Comparison of ENCODE assay signal across 8 cellular contexts in genomic region chr19:1081301-1082164, GRCh38. TPM values are rescaled to one million over a fixed set of nuclear protein-coding genes. Genes with fewer than 3 reads are reported as not detected.
DNase-seq lines count a peak whose midpoint lies in the region; ATAC-seq and TF ChIP-seq lines count a peak whose summit lies in the region.
"Had no signal": no experiment of that assay in that cellular context is flagged by ENCODE, and none has a peak within 500 bp of the region (broad histone marks: within the 10 kb centered on the region; RNA-seq: fewer than 3 reads in every experiment).

No MANE protein-coding gene starts in this region.

- H2AFZ ChIP-seq in mammary epithelial cell (ENCODE audit: low read depth, low read length) (no peak overlapping the region), parathyroid adenoma (no peak overlapping the region)

- ATAC-seq in GM18867 (IDR thresholded peaks at IDR 0.05; ENCODE audit: unreplicated experiment): no peak
- no peak for ATAC-seq in GM18502 (IDR thresholded peaks at IDR 0.05; ENCODE audit: poor library complexity, unreplicated experiment)

- H3K4me1 ChIP-seq in mammary epithelial cell (ENCODE audit: insufficient read depth, low read length) (peaks cover 15% of the 10 kb centered on the region), parathyroid adenoma (no peaks in the 10 kb centered on the region)

- TF ChIP-seq CTCF in mammary epithelial cell (conservative IDR thresholded peaks at IDR 0.05 in 1 of 2, IDR thresholded peaks at IDR 0.05 in 1 of 2; ENCODE audit: extremely low read depth in 1 of 2, insufficient read depth in 1 of 2, low read depth in 1 of 2, low read length in 2 of 2) (no peak), parathyroid adenoma (IDR thresholded peaks at IDR 0.05) (no peak)

- intact Hi-C loops in mammary epithelial cell (cut with micrococcal nuclease): loop anchor here (1.0 kb wide), 1 partner anchor 60 kb away; the partner anchor contains the start of genes RNU6-2 and TMEM259

- H3K27ac ChIP-seq in mammary epithelial cell (ENCODE audit: insufficient read depth, low read depth, low read length): no peak overlapping the region
- H3K27ac ChIP-seq in parathyroid adenoma: no peak overlapping the region
- H3K27ac ChIP-seq: WERI-Rb-1 had no signal

- H3K4me3 ChIP-seq in mammary epithelial cell (replicated peaks in 1 of 3; ENCODE audit: insufficient read depth in 1 of 3, low read depth in 2 of 3, low read length in 3 of 3) (peak overlapping the region in 1 of 3 experiments; percentile 25), parathyroid adenoma (ENCODE audit: low read depth, low read length) (peak overlapping the region; percentile 42)

- in situ Hi-C loops in mammary epithelial cell (cut with MboI; ENCODE audit: low sequenced_read_pairs in 2 of 2): no loop called here

- peak overlapping the region; percentile 69 for H3K4me2 ChIP-seq in mammary epithelial cell (ENCODE audit: insufficient read depth, low read depth, low read length)
- H3K4me2 ChIP-seq in parathyroid adenoma (ENCODE audit: low read length): peak overlapping the region; percentile 60

- DNase-seq in NCI-H1105 treated with DMSO at 0.1 percent for 48 hours (lab: John Stamatoyannopoulos, UW): peak; percentile 65
- no peak for DNase-seq in NCI-H1105 (lab: John Stamatoyannopoulos, UW)
- DNase-seq in mammary epithelial cell: no peak
- DNase-seq: kidney glomerular epithelial cell had no signal

- H3K36me3 ChIP-seq in mammary epithelial cell (ENCODE audit: insufficient read depth, low read length) (no peaks in the 10 kb centered on the region), parathyroid adenoma (ENCODE audit: control insufficient read depth, insufficient read depth, low read length) (no peaks in the 10 kb centered on the region)

- CTCF ChIA-PET in mammary epithelial cell (lab: Charles Lee; ENCODE audit: low non-redundant PET): no interaction called here

- no peak overlapping the region for H3K9ac ChIP-seq in mammary epithelial cell (ENCODE audit: insufficient read depth, low read length)
- no peak overlapping the region for H3K9ac ChIP-seq in parathyroid adenoma

- dilution Hi-C loops in mammary epithelial cell (cut with HindIII; ENCODE audit: low sequenced_read_pairs): no loop called here

- H3K9me3 ChIP-seq in mammary epithelial cell (replicated peaks; ENCODE audit: insufficient read depth, low read length) (no peaks in the 10 kb centered on the region), parathyroid adenoma (ENCODE audit: control insufficient read depth, low read length) (no peaks in the 10 kb centered on the region)

- 81% methylated on average over 26 of the region's 58 CpGs for WGBS in mammary epithelial cell (ENCODE audit: low coverage, missing lambda C conversion rate)

- H4K20me1 ChIP-seq in mammary epithelial cell (ENCODE audit: insufficient read depth, low read length): no peaks in the 10 kb centered on the region

- H3K27me3 ChIP-seq in mammary epithelial cell (ENCODE audit: insufficient read depth, low read length) (no peaks in the 10 kb centered on the region), parathyroid adenoma (ENCODE audit: control insufficient read depth, insufficient read depth, low read length) (no peaks in the 10 kb centered on the region)

- H3K79me2 ChIP-seq in mammary epithelial cell (ENCODE audit: insufficient read depth, low read length) (no peaks in the 10 kb centered on the region), parathyroid adenoma (no peaks in the 10 kb centered on the region)

- no TSS peak for BruUV-seq in mammary epithelial cell (replicated peaks; lab: Mats Ljungman, UMichigan)

RNA-seq across cellular contexts. Expression of gene POLR2E, which starts 13.6 kb away (rescaled TPM):
- 100 to 1,000 TPM in 1 of 2 donors, 10 to 100 TPM in 1; 63.7 to 233 TPM for total RNA-seq in mammary epithelial cell
- polyA plus RNA-seq in mammary epithelial cell: 258 TPM
- 118 TPM for polyA minus RNA-seq in mammary epithelial cell

RNA-seq across cellular contexts. Expression of gene ARHGAP45, which starts 14.6 kb away (rescaled TPM):
- 1 to 10 TPM in 1 of 2 donors, under 1 TPM in 1; 0.94 to 6.0 TPM for total RNA-seq in mammary epithelial cell
- 1.3 TPM for polyA plus RNA-seq in mammary epithelial cell
- 0.10 TPM for polyA minus RNA-seq in mammary epithelial cell

RNA-seq across cellular contexts. Expression of gene GPX4, which starts 22.3 kb away (rescaled TPM):
- total RNA-seq in mammary epithelial cell: 100 to 1,000 TPM; 154 to 216 TPM
- 357 TPM for polyA plus RNA-seq in mammary epithelial cell
- polyA minus RNA-seq in mammary epithelial cell: 97.5 TPM

RNA-seq across cellular contexts. Expression of gene ABCA7, which starts 41.6 kb away (rescaled TPM):
- total RNA-seq in mammary epithelial cell: 10 to 100 TPM; 14.3 to 28.4 TPM
- polyA plus RNA-seq in mammary epithelial cell: 7.4 TPM
- polyA minus RNA-seq in mammary epithelial cell: 21.8 TPM

RNA-seq across cellular contexts. Expression of gene CNN2, which starts 55.1 kb away (rescaled TPM):
- total RNA-seq in mammary epithelial cell: 100 to 1,000 TPM; 420 to 485 TPM
- polyA plus RNA-seq in mammary epithelial cell: 287 TPM
- 688 TPM for polyA minus RNA-seq in mammary epithelial cell
